28 cellular contexts compared by ENCODE assay signal in genomic region chr1:227740401-227740960, GRCh38. TPM values are rescaled to one million over a fixed set of nuclear protein-coding genes. Genes with fewer than 3 reads are reported as not detected.
DNase-seq lines count a peak whose midpoint lies in the region; ATAC-seq, FAIRE-seq and TF ChIP-seq lines count a peak whose summit lies in the region.
"Had no signal": no experiment of that assay in that cellular context is flagged by ENCODE, and none has a peak within 500 bp of the region (broad histone marks: within the 10 kb centered on the region; RNA-seq: fewer than 3 reads in every experiment).

No MANE protein-coding gene starts in this region.

- H3K79me2 ChIP-seq in osteoblast (ENCODE audit: insufficient read depth, low read length): peaks cover 91% of the 10 kb centered on the region

- DNase-seq in activated CD8-positive, alpha-beta T cell treated with anti-CD3 and anti-CD28 coated beads, Interleukin-2, amount 10 ng/mL, durations not matched to agents 7 days and 5 days: no peak
- no peak for DNase-seq in activated CD8-positive, alpha-beta T cell treated with anti-CD3 and anti-CD28 coated beads for 36 hours
- DNase-seq in bronchial epithelial cell (ENCODE audit: low read depth) (peak; percentile 10), osteoblast (ENCODE audit: insufficient read length, low spot score, missing footprints) (peak; percentile 62), colonic mucosa (no peak)
- DNase-seq: 8988T; activated effector memory CD4-positive, alpha-beta T cell treated with anti-CD3 and anti-CD28 coated beads, Interleukin-2, amount 50 U/mL, for 16 hours; C1 segment of cervical spinal cord; gastrocnemius medialis; KG1; midbrain; naive B cell; NCI-H1417; NCI-H2029 treated with DMSO at 0.1 percent for 48 hours; NCI-H2227 treated with DMSO at 0.1 percent for 48 hours; NCI-H526 treated with DMSO at 0.1 percent for 48 hours; occipital lobe; stimulated activated naive CD4-positive, alpha-beta T cell treated with Interleukin-2 at 50 U/mL for 16 hours had no signal

- H3K27me3 ChIP-seq in bronchial epithelial cell (ENCODE audit: control insufficient read depth, insufficient read depth, low read length): no peaks in the 10 kb centered on the region
- H3K27me3 ChIP-seq in osteoblast (ENCODE audit: insufficient read depth, low read length): no peaks in the 10 kb centered on the region
- no peaks in the 10 kb centered on the region for H3K27me3 ChIP-seq in colonic mucosa
- H3K27me3 ChIP-seq: gastrocnemius medialis had no signal

- ATAC-seq in activated CD8-positive, alpha-beta T cell treated with anti-CD3 and anti-CD28 coated beads, Interleukin-2, amount 10 ng/mL, durations not matched to agents 7 days and 5 days: no peak
- no peak for ATAC-seq in activated CD8-positive, alpha-beta T cell treated with anti-CD3 and anti-CD28 coated beads for 36 hours
- ATAC-seq in HG02678 (IDR thresholded peaks at IDR 0.05; ENCODE audit: unreplicated experiment): no peak
- ATAC-seq in HG02884 (IDR thresholded peaks at IDR 0.05; ENCODE audit: unreplicated experiment): no peak
- ATAC-seq: activated CD4-positive, CD25-positive, alpha-beta regulatory T cell treated with anti-CD3 and anti-CD28 coated beads, Interleukin-2, amount 50 U/mL, for 24 hours; gastrocnemius medialis; GM23338; Right ventricle myocardium inferior; SK-N-SH treated with all-trans-retinoic acid at 6 μM for 48 hours had no signal

- no peak overlapping the region for H3K4me3 Mint-ChIP-seq in activated CD8-positive, alpha-beta T cell treated with anti-CD3 and anti-CD28 coated beads, Interleukin-2, amount 10 ng/mL, durations not matched to agents 7 days and 5 days
- H3K4me3 Mint-ChIP-seq in activated CD8-positive, alpha-beta T cell treated with anti-CD3 and anti-CD28 coated beads for 36 hours: no peak overlapping the region
- H3K4me3 Mint-ChIP-seq: GM23338; T-helper 1 cell treated with Interleukin-12 subunit alpha and Interleukin-12 subunit beta and Interleukin-4 antibody, amounts not matched to agents 30 μg/mL and 1 μg/mL, for 36 hours had no signal

- intact Hi-C loops in activated CD8-positive, alpha-beta T cell treated with anti-CD3 and anti-CD28 coated beads for 36 hours (cut with micrococcal nuclease): no loop called here
- intact Hi-C loops in colonic mucosa (cut with DNase I): no loop called here

- H3K4me3 ChIP-seq in HEK293 (ENCODE audit: low read depth, low read length) (no peak overlapping the region), bronchial epithelial cell (ENCODE audit: low read depth, low read length) (no peak overlapping the region), osteoblast (ENCODE audit: insufficient read depth, low read length) (no peak overlapping the region), colonic mucosa (no peak overlapping the region)
- H3K4me3 ChIP-seq: gastrocnemius medialis, GM23338, thoracic aorta had no signal

- peak overlapping the region; percentile 3 for H3K27ac Mint-ChIP-seq in activated CD8-positive, alpha-beta T cell treated with anti-CD3 and anti-CD28 coated beads, Interleukin-2, amount 10 ng/mL, durations not matched to agents 7 days and 5 days
- H3K27ac Mint-ChIP-seq in activated CD8-positive, alpha-beta T cell treated with anti-CD3 and anti-CD28 coated beads for 36 hours: no peak overlapping the region
- H3K27ac Mint-ChIP-seq: T-helper 1 cell treated with Interleukin-12 subunit alpha and Interleukin-12 subunit beta and Interleukin-4 antibody, amounts not matched to agents 30 μg/mL and 1 μg/mL, for 36 hours had no signal

- no peak overlapping the region for H3K9ac ChIP-seq in colonic mucosa (ENCODE audit: low read depth in 2 of 2, low read length in 2 of 2)

- no peak overlapping the region for H3K4me2 ChIP-seq in osteoblast (ENCODE audit: insufficient read depth, low read length)
- H3K4me2 ChIP-seq: GM23338 had no signal

- CTCF ChIA-PET in activated CD8-positive, alpha-beta T cell treated with anti-CD3 and anti-CD28 coated beads, Interleukin-2, amount 10 ng/mL, durations not matched to agents 7 days and 5 days (lab: Charles Lee): no interaction called here
- CTCF ChIA-PET in activated CD8-positive, alpha-beta T cell treated with anti-CD3 and anti-CD28 coated beads for 36 hours (lab: Charles Lee): no interaction called here
- CTCF ChIA-PET in HEK293 (lab: Yijun Ruan, JAX): no interaction called here

- no peak for FAIRE-seq in bronchial epithelial cell (lab: Jason Lieb, UNC)
- FAIRE-seq: endometrium had no signal

- POLR2A ChIA-PET in activated CD8-positive, alpha-beta T cell treated with anti-CD3 and anti-CD28 coated beads, Interleukin-2, amount 10 ng/mL, durations not matched to agents 7 days and 5 days (lab: Charles Lee): no interaction called here
- POLR2A ChIA-PET in activated CD8-positive, alpha-beta T cell treated with anti-CD3 and anti-CD28 coated beads for 36 hours (lab: Charles Lee): no interaction called here
- POLR2A ChIA-PET in HEK293 (lab: Yijun Ruan, JAX): no interaction called here

- H4K20me1 ChIP-seq in osteoblast (ENCODE audit: insufficient read depth, low read length): peaks cover 60% of the 10 kb centered on the region

- TF ChIP-seq CTCF in activated CD8-positive, alpha-beta T cell treated with anti-CD3 and anti-CD28 coated beads for 36 hours (IDR thresholded peaks at IDR 0.05): no peak
- TF ChIP-seq CTCF in HEK293 (tag by site-specific recombination; IDR thresholded peaks at IDR 0.05) (no peak), bronchial epithelial cell (IDR thresholded peaks at IDR 0.05; ENCODE audit: insufficient read depth, low read length, severe bottlenecking) (no peak), osteoblast (IDR thresholded peaks at IDR 0.05; ENCODE audit: extremely low read depth, low read depth, low read length) (no peak), colonic mucosa (IDR thresholded peaks at IDR 0.05) (no peak)

- H3K9me3 ChIP-seq in HEK293 (ENCODE audit: control insufficient read depth, insufficient read depth, low read depth, low read length) (no peaks in the 10 kb centered on the region), osteoblast (ENCODE audit: low read depth, low read length) (no peaks in the 10 kb centered on the region), colonic mucosa (no peaks in the 10 kb centered on the region)
- H3K9me3 ChIP-seq: gastrocnemius medialis, thoracic aorta had no signal

- peaks cover 6% of the 10 kb centered on the region; the same call in 1 of the 2 replicates for H3K4me1 ChIP-seq in HEK293 (ENCODE audit: control insufficient read depth, insufficient read depth, low read length)
- peaks cover 6% of the 10 kb centered on the region for H3K4me1 ChIP-seq in osteoblast (ENCODE audit: insufficient read depth, low read length)
- H3K4me1 ChIP-seq in colonic mucosa: peaks cover 11% of the 10 kb centered on the region

- H2AFZ ChIP-seq in osteoblast (ENCODE audit: low read length): no peak overlapping the region
- H2AFZ ChIP-seq: GM23338 had no signal

- H3K27ac ChIP-seq in HEK293 (ENCODE audit: extremely low read depth, low read depth, low read length) (no peak overlapping the region), osteoblast (ENCODE audit: low read depth, low read length) (no peak overlapping the region), colonic mucosa (no peak overlapping the region)
- H3K27ac ChIP-seq: gastrocnemius medialis, thoracic aorta had no signal

- peaks cover 36% of the 10 kb centered on the region for H3K4me1 Mint-ChIP-seq in activated CD8-positive, alpha-beta T cell treated with anti-CD3 and anti-CD28 coated beads, Interleukin-2, amount 10 ng/mL, durations not matched to agents 7 days and 5 days (ENCODE audit: low read depth)
- H3K4me1 Mint-ChIP-seq in activated CD8-positive, alpha-beta T cell treated with anti-CD3 and anti-CD28 coated beads for 36 hours (ENCODE audit: low read depth): peaks cover 47% of the 10 kb centered on the region

- H3K36me3 ChIP-seq in HEK293 (ENCODE audit: control insufficient read depth in 2 of 2, insufficient read depth in 1 of 2, low read length in 2 of 2) (peaks cover 6 to 50% of the 10 kb centered on the region in 2 experiments; a peak in 2 of 3 replicates), bronchial epithelial cell (ENCODE audit: control insufficient read depth, insufficient read depth, low read length) (no peaks in the 10 kb centered on the region), osteoblast (ENCODE audit: insufficient read depth, low read length) (no peaks in the 10 kb centered on the region), colonic mucosa (no peaks in the 10 kb centered on the region)
- H3K36me3 ChIP-seq: gastrocnemius medialis, thoracic aorta had no signal

- no peaks in the 10 kb centered on the region for H3K27me3 Mint-ChIP-seq in activated CD8-positive, alpha-beta T cell treated with anti-CD3 and anti-CD28 coated beads, Interleukin-2, amount 10 ng/mL, durations not matched to agents 7 days and 5 days (ENCODE audit: low read depth)
- no peaks in the 10 kb centered on the region for H3K27me3 Mint-ChIP-seq in activated CD8-positive, alpha-beta T cell treated with anti-CD3 and anti-CD28 coated beads for 36 hours
- H3K27me3 Mint-ChIP-seq: naive B cell had no signal

- H3K9me3 Mint-ChIP-seq in activated CD8-positive, alpha-beta T cell treated with anti-CD3 and anti-CD28 coated beads, Interleukin-2, amount 10 ng/mL, durations not matched to agents 7 days and 5 days (ENCODE audit: insufficient read depth): no peaks in the 10 kb centered on the region
- no peaks in the 10 kb centered on the region for H3K9me3 Mint-ChIP-seq in activated CD8-positive, alpha-beta T cell treated with anti-CD3 and anti-CD28 coated beads for 36 hours
- H3K9me3 Mint-ChIP-seq: GM23338; T-helper 1 cell treated with Interleukin-12 subunit alpha and Interleukin-12 subunit beta and Interleukin-4 antibody, amounts not matched to agents 30 μg/mL and 1 μg/mL, for 36 hours had no signal

- H3K36me3 Mint-ChIP-seq in activated CD8-positive, alpha-beta T cell treated with anti-CD3 and anti-CD28 coated beads, Interleukin-2, amount 10 ng/mL, durations not matched to agents 7 days and 5 days (ENCODE audit: low read depth): no peaks in the 10 kb centered on the region
- peaks cover 3% of the 10 kb centered on the region for H3K36me3 Mint-ChIP-seq in activated CD8-positive, alpha-beta T cell treated with anti-CD3 and anti-CD28 coated beads for 36 hours (ENCODE audit: low read depth)
- H3K36me3 Mint-ChIP-seq: naive B cell had no signal

TF ChIP-seq in HEK293, 187 proteins besides CTCF, POLR2A, EP300 and RAD21 (continues in another document):
- TF ChIP-seq HOXC10 (CRISPR knock-in tag; IDR thresholded peaks at IDR 0.05): no peak

RNA-seq across cellular contexts. Expression of gene SNAP47, which starts 5.2 kb away (rescaled TPM):
- total RNA-seq in activated CD8-positive, alpha-beta T cell treated with anti-CD3 and anti-CD28 coated beads, Interleukin-2, amount 10 ng/mL, durations not matched to agents 7 days and 5 days: 10 to 100 TPM; 20.7 to 25.3 TPM
- 10 to 100 TPM; 25.3 to 25.5 TPM for total RNA-seq in activated CD8-positive, alpha-beta T cell treated with anti-CD3 and anti-CD28 coated beads for 36 hours
- total RNA-seq in bronchial epithelial cell (55.0 and 59.0 TPM in 2 replicates), osteoblast (47.7 and 51.4 TPM in 2 replicates), colonic mucosa (10 to 100 TPM; 19.0 to 28.0 TPM)

RNA-seq across cellular contexts. Expression of gene JMJD4, which starts 5.4 kb away (rescaled TPM):
- 10 to 100 TPM; 16.8 to 17.3 TPM for total RNA-seq in activated CD8-positive, alpha-beta T cell treated with anti-CD3 and anti-CD28 coated beads, Interleukin-2, amount 10 ng/mL, durations not matched to agents 7 days and 5 days
- total RNA-seq in activated CD8-positive, alpha-beta T cell treated with anti-CD3 and anti-CD28 coated beads for 36 hours: 10 to 100 TPM; 16.2 to 17.3 TPM
- total RNA-seq in bronchial epithelial cell (20.9 and 27.9 TPM in 2 replicates), osteoblast (27.5 and 30.4 TPM in 2 replicates), colonic mucosa (10 to 100 TPM in 1 of 2 donors, 1 to 10 TPM in 1; 9.0 to 16.0 TPM)

Comparison
In these comparisons a context has a peak if more than half of its experiments do, and no peak if none do; other contexts are left out.
1. DNase-seq: peak in bronchial epithelial cell (single experiment) and osteoblast (single experiment); none in activated CD8-positive, alpha-beta T cell treated with anti-CD3 and anti-CD28 coated beads, Interleukin-2, amount 10 ng/mL, durations not matched to agents 7 days and 5 days (single experiment), activated CD8-positive, alpha-beta T cell treated with anti-CD3 and anti-CD28 coated beads for 36 hours (single experiment) and colonic mucosa (single experiment).